ENCODE assay signal across 8 cellular contexts in genomic region chr11:363948-364761, GRCh38. TPM values are rescaled to one million over a fixed set of nuclear protein-coding genes. Genes with fewer than 3 reads are reported as not detected.
A peak's percentile ranks its signal among the peaks of the same experiment; 100 is the strongest.
DNase-seq lines count a peak whose midpoint lies in the region; ATAC-seq, FAIRE-seq and TF ChIP-seq lines count a peak whose summit lies in the region.

No MANE protein-coding gene starts in this region.

- TF ChIP-seq POLR2A in GM12878 (IDR thresholded peaks at IDR 0.05; ENCODE audit: low read depth, low read length) = no peak

- BruUV-seq in GM12878 (replicated peaks; lab: Mats Ljungman, UMichigan) = no TSS peak

- CTCF ChIA-PET in SK-N-SH (lab: Yijun Ruan, JAX) (interaction anchor here (0.7 to 4.7 kb wide), 20 partner anchors 9 to 155 kb away, joined by 3 to 24 read pairs (median 4); partner anchors contain the start of genes NLRP6, PSMD13 and PTDSS2), GM12878 (lab: Yijun Ruan, JAX) (interaction anchor here (0.5 to 6.7 kb wide), 11 partner anchors 23 to 167 kb away, joined by 3 to 45 read pairs (median 4); partner anchors contain the start of genes BET1L, IFITM2, PTDSS2 and RIC8A)

- 53% methylated on average over 16 of the region's 24 CpGs for WGBS in SK-N-SH (ENCODE audit: low lambda C conversion rate)
- 32% methylated on average over 24 of the region's 24 CpGs for WGBS in GM12878 (ENCODE audit: insufficient coverage, insufficient replicate concordance, low lambda C conversion rate, missing lambda C conversion rate)

- peak; percentile 59 for FAIRE-seq in GM12878 (lab: Jason Lieb, UNC)
- FAIRE-seq in urothelium cell line (lab: Jason Lieb, UNC) = peak; percentile 46

- SMC1A ChIA-PET in GM12878 (lab: Charles Lee; ENCODE audit: uncharacterized antibody, unreplicated experiment) = interaction anchor here (1.1 to 1.6 kb wide), 4 partner anchors 58 to 155 kb away, joined by 3 to 5 read pairs (median 4); no protein-coding TSS in a partner anchor

- H3K27me3 ChIP-seq in SK-N-SH (ENCODE audit: insufficient read depth) (no peaks in the 10 kb centered on the region), GM12878 (replicated peaks in 1 of 2; ENCODE audit: control insufficient read depth in 2 of 2, insufficient read depth in 2 of 2, low read length in 1 of 2) (peaks cover 4 to 5% of the 10 kb centered on the region in 2 experiments; a peak in 3 of 4 replicates)

- DNase-seq in AG10803 (ENCODE audit: low read depth) (peak; percentile 28), HFF-Myc (ENCODE audit: extremely low read depth, low read depth) (peak; percentile 46), SK-N-SH (peak; percentile 85), GM12878 (ENCODE audit: low read depth, low spot score) (no peak), myocyte (ENCODE audit: low read depth) (peak; percentile 33), urothelium cell line (ENCODE audit: low spot score) (peak; percentile 73), ecto neural progenitor cell (ENCODE audit: low spot score) (no peak)

- ATAC-seq in GM12878 (peak; percentile 98), GM18873 (IDR thresholded peaks at IDR 0.05; ENCODE audit: low FRiP score, unreplicated experiment) (no peak)

- TF ChIP-seq CTCF in AG10803 (conservative IDR thresholded peaks at IDR 0.05; ENCODE audit: low read length) (peak; percentile 23; the same call in 1 of the 2 replicates), HFF-Myc (IDR thresholded peaks at IDR 0.05; ENCODE audit: low read depth, low read length, missing control alignments) (peak; percentile 59), SK-N-SH (IDR thresholded peaks at IDR 0.05) (peak; percentile 59), GM12878 (IDR thresholded peaks at IDR 0.05 in 2 of 3, conservative IDR thresholded peaks at IDR 0.05 in 1 of 3; ENCODE audit: control insufficient read depth in 2 of 3, extremely low read depth in 1 of 3, insufficient read depth in 1 of 3, low read depth in 3 of 3, low read length in 3 of 3) (peak; percentile 52 to 73 (median 53); a peak in 5 of 6 replicates)

- peaks cover 0 to 12% of the 10 kb centered on the region in 2 experiments; a peak in 1 of 4 replicates for H3K4me1 ChIP-seq in SK-N-SH (ENCODE audit: control insufficient read depth in 1 of 2, insufficient read depth in 2 of 2, low read depth in 1 of 2, low read length in 1 of 2)
- H3K4me1 ChIP-seq in GM12878 (ENCODE audit: control insufficient read depth, insufficient read depth, low read length) = no peaks in the 10 kb centered on the region

- TF ChIP-seq EP300 in SK-N-SH (IDR thresholded peaks at IDR 0.05; ENCODE audit: borderline replicate concordance in 1 of 2, low read depth in 1 of 2, low read length in 1 of 2) (no peak), GM12878 (IDR thresholded peaks at IDR 0.05; ENCODE audit: borderline replicate concordance in 1 of 2, control insufficient read depth in 1 of 2, low read depth in 2 of 2, low read length in 2 of 2) (no peak)

- in situ Hi-C loops in GM12878 (cut with MboI) = loop anchor here (10.0 kb wide), 1 partner anchor 159 kb away; the partner anchor contains the start of genes BET1L and RIC8A

- H3K9ac ChIP-seq in SK-N-SH (no peak overlapping the region), GM12878 (ENCODE audit: control insufficient read depth, insufficient read depth, low read length) (no peak overlapping the region)

- no peaks in the 10 kb centered on the region for H3K9me2 ChIP-seq in SK-N-SH

- H3K36me3 ChIP-seq in SK-N-SH (replicated peaks in 1 of 2; ENCODE audit: control insufficient read depth in 1 of 2, insufficient read depth in 2 of 2, low read length in 1 of 2) = no peaks in the 10 kb centered on the region
- H3K36me3 ChIP-seq in GM12878 (ENCODE audit: control insufficient read depth in 2 of 2, insufficient read depth in 2 of 2, low read length in 1 of 2) = no peaks in the 10 kb centered on the region

- TF ChIP-seq RAD21 in SK-N-SH (IDR thresholded peaks at IDR 0.05; ENCODE audit: low read length) = no peak; the same call in 1 of the 2 replicates
- TF ChIP-seq RAD21 in GM12878 (IDR thresholded peaks at IDR 0.05; ENCODE audit: insufficient read depth, low read depth, low read length) = peak; percentile 39

- no peak overlapping the region for H3K4me3 ChIP-seq in AG10803 (ENCODE audit: low read length)
- no peak overlapping the region for H3K4me3 ChIP-seq in HFF-Myc (replicated peaks; ENCODE audit: low read depth, low read length)
- no peak overlapping the region for H3K4me3 ChIP-seq in SK-N-SH (ENCODE audit: low read depth in 2 of 2, low read length in 1 of 2)
- no peak overlapping the region for H3K4me3 ChIP-seq in GM12878

- POLR2A ChIA-PET in SK-N-SH (lab: Yijun Ruan, JAX) = no interaction called here
- POLR2A ChIA-PET in GM12878 (lab: Charles Lee) = interaction anchor here (0.6 kb wide), 1 partner anchor 31 kb away, joined by 4 read pairs; no protein-coding TSS in a partner anchor

- H3K27ac ChIP-seq in SK-N-SH (ENCODE audit: low read depth in 2 of 2, low read length in 1 of 2) (no peak overlapping the region), GM12878 (ENCODE audit: control insufficient read depth, insufficient read depth) (no peak overlapping the region)

- H4K20me1 ChIP-seq in SK-N-SH (ENCODE audit: insufficient read depth) = no peaks in the 10 kb centered on the region
- no peaks in the 10 kb centered on the region for H4K20me1 ChIP-seq in GM12878 (ENCODE audit: control insufficient read depth, insufficient read depth)

- H3K79me2 ChIP-seq in SK-N-SH (ENCODE audit: insufficient read depth) (no peaks in the 10 kb centered on the region), GM12878 (ENCODE audit: control insufficient read depth, insufficient read depth, low read length) (no peaks in the 10 kb centered on the region)

- H3K4me2 ChIP-seq in SK-N-SH (0 out of 2 replicates have a peak overlapping the region, but pooled peaks have one; percentile 37), GM12878 (ENCODE audit: control insufficient read depth, insufficient read depth) (no peak overlapping the region)

- H3K9me3 ChIP-seq in SK-N-SH (no peaks in the 10 kb centered on the region), GM12878 (replicated peaks; ENCODE audit: control insufficient read depth, insufficient read depth, low read length) (peaks cover 8% of the 10 kb centered on the region; the same call in 2 of the 3 replicates)

- RAD21 ChIA-PET in GM12878 (lab: Charles Lee; ENCODE audit: unreplicated experiment) = interaction anchor here (0.5 to 1.5 kb wide), 5 partner anchors 24 to 113 kb away, joined by 3 to 9 read pairs (median 5); no protein-coding TSS in a partner anchor

- H2AFZ ChIP-seq in SK-N-SH (ENCODE audit: low read depth) = peak overlapping the region; percentile 59; the same call in 1 of the 2 replicates
- peak overlapping the region; percentile 39 for H2AFZ ChIP-seq in GM12878 (ENCODE audit: control insufficient read depth, low read depth, low read length)

- peaks cover 6% of the 10 kb centered on the region for H3F3A ChIP-seq in SK-N-SH (replicated peaks; ENCODE audit: insufficient read depth)

- intact Hi-C loops in GM12878 (cut with micrococcal nuclease; ENCODE audit: unreplicated experiment) = no loop called here

RNA-seq across cellular contexts. Expression of gene B4GALNT4, which starts 5.1 kb away (rescaled TPM):
- polyA plus RNA-seq in SK-N-SH (2012; rRNA removed) = 58.6 and 66.7 TPM in 2 replicates
- polyA plus RNA-seq in SK-N-SH (2012; cell fraction: cytosol; rRNA removed) = 18.8 and 31.2 TPM in 2 replicates
- 380 and 563 TPM in 2 replicates for polyA plus RNA-seq in SK-N-SH (2012; cell fraction: nucleus; rRNA removed)
- total RNA-seq in GM12878 (2013; cell fraction: nucleolus; rRNA removed) = 0.23 TPM in 1 of 2 replicates, not detected in the other
- 0.06 and 1.4 TPM in 2 replicates for total RNA-seq in GM12878 (2014; rRNA removed)
- 0.18 TPM in 1 of 2 replicates, not detected in the other for total RNA-seq in GM12878 (2014; rRNA removed; fragmentation: Illumina TruSeq; extraction: Trizol)
- 0.29 and 0.74 TPM in 2 replicates for total RNA-seq in GM12878 (2021)
- not detected for polyA plus RNA-seq in GM12878 (2011; ENCODE audit: low read depth)
- not detected in 2 replicates for polyA plus RNA-seq in GM12878 (2011; rRNA removed)
- polyA plus RNA-seq in GM12878 (2011; cell fraction: cytosol; rRNA removed) = not detected in 2 replicates
- polyA plus RNA-seq in GM12878 (2011; cell fraction: nucleus; rRNA removed) = 0.07 TPM in 1 of 2 replicates, not detected in the other
- 0.24 TPM in 1 of 2 replicates, not detected in the other for polyA plus RNA-seq in GM12878 (2012)
- polyA plus RNA-seq in GM12878 (2014; fragmentation: Illumina TruSeq; extraction: Trizol) = 0.04 TPM in 1 of 2 replicates, not detected in the other
- not detected for polyA plus RNA-seq in GM12878 (2014; fragmentation: Nextera tagmentation; extraction: Ambion mirVana)
- polyA plus RNA-seq in GM12878 (2014; rRNA removed) = 0.16 and 0.82 TPM in 2 replicates
- polyA plus RNA-seq in GM12878 (2016; fragmentation: Nextera tagmentation; extraction: Ambion mirVana) = not detected
- polyA minus RNA-seq in GM12878 (2011; rRNA and poly(A)+ RNA removed) = not detected in 2 replicates
- not detected in 2 replicates for polyA minus RNA-seq in GM12878 (2011; cell fraction: cytosol; rRNA and poly(A)+ RNA removed)
- not detected in 2 replicates for polyA minus RNA-seq in GM12878 (2011; cell fraction: nucleus; rRNA and poly(A)+ RNA removed)
- 0.40 and 1.3 TPM in 2 replicates for total RNA-seq in myocyte
- 0.15 TPM for polyA plus RNA-seq in myocyte (2012)

RNA-seq across cellular contexts. Expression of gene PKP3, which starts 29.9 kb away (rescaled TPM):
- polyA plus RNA-seq in SK-N-SH (2012; rRNA removed) (1.4 and 2.4 TPM in 2 replicates), GM12878 (2011; rRNA removed) (not detected in 2 replicates), GM12878 (2014; fragmentation: Illumina TruSeq; extraction: Trizol) (not detected in 2 replicates), GM12878 (2014; fragmentation: Nextera tagmentation; extraction: Ambion mirVana) (not detected), GM12878 (2014; rRNA removed) (0.23 and 0.45 TPM in 2 replicates), GM12878 (2016; fragmentation: Nextera tagmentation; extraction: Ambion mirVana) (not detected)
- 0.59 and 0.98 TPM in 2 replicates for polyA plus RNA-seq in SK-N-SH (2012; cell fraction: cytosol; rRNA removed)
- polyA plus RNA-seq in SK-N-SH (2012; cell fraction: nucleus; rRNA removed) = 4.2 and 5.2 TPM in 2 replicates
- total RNA-seq in GM12878 (2013; cell fraction: nucleolus; rRNA removed) = not detected in 2 replicates
- total RNA-seq in GM12878 (2014; rRNA removed) (not detected in 2 replicates), GM12878 (2014; rRNA removed; fragmentation: Illumina TruSeq; extraction: Trizol) (not detected in 2 replicates), GM12878 (2021) (0.37 and 0.90 TPM in 2 replicates), myocyte (1.4 and 8.9 TPM in 2 replicates)
- not detected for polyA plus RNA-seq in GM12878 (2011; ENCODE audit: low read depth)
- polyA plus RNA-seq in GM12878 (2011; cell fraction: cytosol; rRNA removed) = 0.05 TPM in 1 of 2 replicates, not detected in the other
- polyA plus RNA-seq in GM12878 (2011; cell fraction: nucleus; rRNA removed) = 0.09 and 0.34 TPM in 2 replicates
- polyA plus RNA-seq in GM12878 (2012) = not detected in 2 replicates
- polyA minus RNA-seq in GM12878 (2011; rRNA and poly(A)+ RNA removed) = not detected in 2 replicates
- 1.5 and 2.1 TPM in 2 replicates for polyA minus RNA-seq in GM12878 (2011; cell fraction: cytosol; rRNA and poly(A)+ RNA removed)
- 0.12 and 1.2 TPM in 2 replicates for polyA minus RNA-seq in GM12878 (2011; cell fraction: nucleus; rRNA and poly(A)+ RNA removed)
- 1.2 TPM for polyA plus RNA-seq in myocyte (2012)

RNA-seq across cellular contexts. Expression of gene IFITM3, which starts 43.5 kb away (rescaled TPM):
- polyA plus RNA-seq in SK-N-SH (2012; rRNA removed) (229 and 326 TPM in 2 replicates), GM12878 (2011; rRNA removed) (0.58 and 0.98 TPM in 2 replicates), GM12878 (2014; fragmentation: Illumina TruSeq; extraction: Trizol) (1.5 TPM in 1 of 2 replicates, not detected in the other), GM12878 (2014; fragmentation: Nextera tagmentation; extraction: Ambion mirVana) (1 to 10 TPM; 2.1 to 2.3 TPM), GM12878 (2014; rRNA removed) (0.77 and 1.8 TPM in 2 replicates), GM12878 (2016; fragmentation: Nextera tagmentation; extraction: Ambion mirVana) (1 to 10 TPM; 2.2 to 3.6 TPM)
- polyA plus RNA-seq in SK-N-SH (2012; cell fraction: cytosol; rRNA removed) = 148 and 237 TPM in 2 replicates
- polyA plus RNA-seq in SK-N-SH (2012; cell fraction: nucleus; rRNA removed) = 84.2 and 113 TPM in 2 replicates
- 0.61 TPM in 1 of 2 replicates, not detected in the other for total RNA-seq in GM12878 (2013; cell fraction: nucleolus; rRNA removed)
- total RNA-seq in GM12878 (2014; rRNA removed) (0.33 and 1.3 TPM in 2 replicates), GM12878 (2014; rRNA removed; fragmentation: Illumina TruSeq; extraction: Trizol) (0.54 and 0.88 TPM in 2 replicates), GM12878 (2021) (2.5 and 3.0 TPM in 2 replicates), myocyte (33.1 and 57.7 TPM in 2 replicates)
- polyA plus RNA-seq in GM12878 (2011; ENCODE audit: low read depth) = 2.3 TPM
- polyA plus RNA-seq in GM12878 (2011; cell fraction: cytosol; rRNA removed) = 0.54 and 1.2 TPM in 2 replicates
- polyA plus RNA-seq in GM12878 (2011; cell fraction: nucleus; rRNA removed) = 1.2 and 1.6 TPM in 2 replicates
- polyA plus RNA-seq in GM12878 (2012) = 2.1 and 2.4 TPM in 2 replicates
- polyA minus RNA-seq in GM12878 (2011; rRNA and poly(A)+ RNA removed) = not detected in 2 replicates
- 3.7 and 7.7 TPM in 2 replicates for polyA minus RNA-seq in GM12878 (2011; cell fraction: cytosol; rRNA and poly(A)+ RNA removed)
- polyA minus RNA-seq in GM12878 (2011; cell fraction: nucleus; rRNA and poly(A)+ RNA removed) = 0.97 and 1.3 TPM in 2 replicates
- polyA plus RNA-seq in myocyte (2012) = 352 TPM

RNA-seq across cellular contexts. Expression of gene IFITM1, which starts 50.3 kb away (rescaled TPM):
- polyA plus RNA-seq in SK-N-SH (2012; rRNA removed) (15.3 and 19.4 TPM in 2 replicates), GM12878 (2011; rRNA removed) (240 and 671 TPM in 2 replicates), GM12878 (2014; fragmentation: Illumina TruSeq; extraction: Trizol) (491 and 1,007 TPM in 2 replicates), GM12878 (2014; fragmentation: Nextera tagmentation; extraction: Ambion mirVana) (1,000 to 10,000 TPM; 1,771 to 2,788 TPM), GM12878 (2014; rRNA removed) (864 and 887 TPM in 2 replicates), GM12878 (2016; fragmentation: Nextera tagmentation; extraction: Ambion mirVana) (100 to 1,000 TPM; 456 to 479 TPM)
- 10.6 and 12.6 TPM in 2 replicates for polyA plus RNA-seq in SK-N-SH (2012; cell fraction: cytosol; rRNA removed)
- polyA plus RNA-seq in SK-N-SH (2012; cell fraction: nucleus; rRNA removed) = 4.7 and 8.8 TPM in 2 replicates
- 166 and 177 TPM in 2 replicates for total RNA-seq in GM12878 (2013; cell fraction: nucleolus; rRNA removed)
- total RNA-seq in GM12878 (2014; rRNA removed) (543 and 574 TPM in 2 replicates), GM12878 (2014; rRNA removed; fragmentation: Illumina TruSeq; extraction: Trizol) (485 and 549 TPM in 2 replicates), GM12878 (2021) (396 and 453 TPM in 2 replicates), myocyte (14.3 and 17.3 TPM in 2 replicates)
- 839 TPM for polyA plus RNA-seq in GM12878 (2011; ENCODE audit: low read depth)
- 1,141 and 1,225 TPM in 2 replicates for polyA plus RNA-seq in GM12878 (2011; cell fraction: cytosol; rRNA removed)
- polyA plus RNA-seq in GM12878 (2011; cell fraction: nucleus; rRNA removed) = 403 and 488 TPM in 2 replicates
- 758 and 904 TPM in 2 replicates for polyA plus RNA-seq in GM12878 (2012)
- 804 and 1,098 TPM in 2 replicates for polyA minus RNA-seq in GM12878 (2011; rRNA and poly(A)+ RNA removed)
- 178 and 190 TPM in 2 replicates for polyA minus RNA-seq in GM12878 (2011; cell fraction: cytosol; rRNA and poly(A)+ RNA removed)
- polyA minus RNA-seq in GM12878 (2011; cell fraction: nucleus; rRNA and poly(A)+ RNA removed) = 183 and 217 TPM in 2 replicates
- 0.97 TPM for polyA plus RNA-seq in myocyte (2012)

RNA-seq across cellular contexts. Expression of gene SIGIRR, which starts 50.6 kb away (rescaled TPM):
- polyA plus RNA-seq in SK-N-SH (2012; rRNA removed) = 22.4 and 32.5 TPM in 2 replicates
- polyA plus RNA-seq in SK-N-SH (2012; cell fraction: cytosol; rRNA removed) = 12.3 and 16.4 TPM in 2 replicates
- polyA plus RNA-seq in SK-N-SH (2012; cell fraction: nucleus; rRNA removed) = 45.1 and 92.0 TPM in 2 replicates
- total RNA-seq in GM12878 (2013; cell fraction: nucleolus; rRNA removed) = 3.3 and 3.7 TPM in 2 replicates
- total RNA-seq in GM12878 (2014; rRNA removed) = 5.2 and 6.5 TPM in 2 replicates
- total RNA-seq in GM12878 (2014; rRNA removed; fragmentation: Illumina TruSeq; extraction: Trizol) = 1.9 and 3.8 TPM in 2 replicates
- total RNA-seq in GM12878 (2021) = 10.1 and 10.9 TPM in 2 replicates
- 3.5 TPM for polyA plus RNA-seq in GM12878 (2011; ENCODE audit: low read depth)
- 2.2 and 5.1 TPM in 2 replicates for polyA plus RNA-seq in GM12878 (2011; rRNA removed)
- polyA plus RNA-seq in GM12878 (2011; cell fraction: cytosol; rRNA removed) = 8.6 and 12.4 TPM in 2 replicates
- polyA plus RNA-seq in GM12878 (2011; cell fraction: nucleus; rRNA removed) = 22.5 TPM in 2 replicates
- 8.7 and 14.5 TPM in 2 replicates for polyA plus RNA-seq in GM12878 (2012)
- 0.82 and 1.7 TPM in 2 replicates for polyA plus RNA-seq in GM12878 (2014; fragmentation: Illumina TruSeq; extraction: Trizol)
- polyA plus RNA-seq in GM12878 (2014; fragmentation: Nextera tagmentation; extraction: Ambion mirVana) = 1 to 10 TPM in 1 of 2 experiments, under 1 TPM in 1; 0.18 to 1.2 TPM
- polyA plus RNA-seq in GM12878 (2014; rRNA removed) = 10.5 and 10.8 TPM in 2 replicates
- polyA plus RNA-seq in GM12878 (2016; fragmentation: Nextera tagmentation; extraction: Ambion mirVana) = 1 to 10 TPM; 5.2 to 7.2 TPM
- polyA minus RNA-seq in GM12878 (2011; rRNA and poly(A)+ RNA removed) = 1.7 and 4.0 TPM in 2 replicates
- 4.8 and 5.9 TPM in 2 replicates for polyA minus RNA-seq in GM12878 (2011; cell fraction: cytosol; rRNA and poly(A)+ RNA removed)
- 3.1 and 3.3 TPM in 2 replicates for polyA minus RNA-seq in GM12878 (2011; cell fraction: nucleus; rRNA and poly(A)+ RNA removed)
- 1.5 and 1.7 TPM in 2 replicates for total RNA-seq in myocyte
- 2.1 TPM for polyA plus RNA-seq in myocyte (2012)

Comparison
In these comparisons a context has a peak if more than half of its experiments do, and no peak if none do; other contexts are left out.
1. DNase-seq: peak in AG10803 (single experiment), HFF-Myc (single experiment), SK-N-SH (single experiment), myocyte (single experiment) and urothelium cell line (single experiment); none in GM12878 (single experiment) and ecto neural progenitor cell (single experiment).
2. Peak in every context shown above with its lines, with median percentiles within 50 percentile points of each other: CTCF ChIP-seq.